6 cellular contexts compared by ENCODE assay signal in the genomic region with DNA sequence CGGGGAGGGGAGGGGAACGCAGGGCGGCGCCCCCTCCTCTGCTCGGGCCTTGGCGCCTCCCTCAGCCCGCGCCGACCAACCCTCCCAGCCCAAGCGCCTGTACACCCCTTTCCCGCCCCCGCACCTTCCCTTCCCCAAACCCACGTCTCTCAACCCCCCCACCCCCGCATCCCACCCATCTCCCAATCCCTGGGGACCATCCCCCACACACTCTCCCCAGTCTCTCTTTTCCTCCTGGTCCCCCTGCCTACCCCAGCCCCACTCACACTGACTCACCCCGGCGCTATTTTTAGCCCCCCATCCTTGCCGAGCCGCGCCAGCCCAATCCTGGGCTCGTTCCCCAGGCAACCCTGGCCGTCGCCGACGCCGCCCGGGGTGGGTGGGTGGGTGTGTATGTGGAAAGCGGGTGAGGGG. TPM values are rescaled to one million over a fixed set of nuclear protein-coding genes. Genes with fewer than 3 reads are reported as not detected.
DNase-seq lines count a peak whose midpoint lies in the region; ATAC-seq and TF ChIP-seq lines count a peak whose summit lies in the region.

No MANE protein-coding gene starts in this region.

- H3K4me3 Mint-ChIP-seq in GM23338 (peak overlapping the region; percentile 69; the same call in 2 of the 3 replicates), activated B cell treated with CpG ODN at 0.5 μM for 24 hours (peak overlapping the region; percentile 75)

- H3K79me2 ChIP-seq in GM23338 (replicated peaks; ENCODE audit: insufficient read depth), result peaks cover 16% of the 10 kb centered on the region

- peak overlapping the region; percentile 94 for H3K4me2 ChIP-seq in GM23338

- 8% methylated on average over 21 of the region's 27 CpGs for WGBS in right lobe of liver (ENCODE audit: insufficient coverage, low coverage, low lambda C conversion rate, missing lambda C conversion rate)

- H3K9me3 Mint-ChIP-seq in GM23338 (no peaks in the 10 kb centered on the region; the same call in 2 of the 3 replicates), activated B cell treated with CpG ODN at 0.5 μM for 24 hours (no peaks in the 10 kb centered on the region)

- H2AFZ ChIP-seq in GM23338, result no peak overlapping the region; the same call in 1 of the 2 replicates

- no peak overlapping the region for H3K27ac ChIP-seq in GM23338 (ENCODE audit: low read depth)
- peak overlapping the region; percentile 66 to 87 (median 78) for H3K27ac ChIP-seq in right lobe of liver

- no peaks in the 10 kb centered on the region for H3K9me3 ChIP-seq in right lobe of liver

- H3K36me3 ChIP-seq in GM23338 (ENCODE audit: insufficient read depth) (no peaks in the 10 kb centered on the region), right lobe of liver (no peaks in the 10 kb centered on the region)

- DNase-seq in GM23338 (ENCODE audit: low spot score) (no peak), activated B cell treated with CpG ODN at 0.5 μM for 24 hours (no peak), right lobe of liver (no peak), SKM-1 treated with dmso at 0.1 percent for 144 hours (lab: John Stamatoyannopoulos, UW; ENCODE audit: unreplicated experiment) (no peak), UCSD-AML1 (lab: John Stamatoyannopoulos, UW; ENCODE audit: unreplicated experiment) (no peak)

- H3F3A ChIP-seq in GM23338 (replicated peaks; ENCODE audit: low read depth), result peaks cover 23% of the 10 kb centered on the region

- TF ChIP-seq CTCF in GM23338 (conservative IDR thresholded peaks at IDR 0.05; ENCODE audit: low read depth in 2 of 2), result no peak
- TF ChIP-seq CTCF in activated B cell treated with CpG ODN at 0.5 μM for 24 hours (IDR thresholded peaks at IDR 0.05), result no peak
- no peak for TF ChIP-seq CTCF in right lobe of liver (IDR thresholded peaks at IDR 0.05)

- H3K4me3 ChIP-seq in GM23338 (peak overlapping the region; percentile 96), right lobe of liver (peak overlapping the region; percentile 73 to 82 (median 76))

- peaks cover 36% of the 10 kb centered on the region for H3K4me1 Mint-ChIP-seq in GM23338
- H3K4me1 Mint-ChIP-seq in activated B cell treated with CpG ODN at 0.5 μM for 24 hours, result peaks cover 56% of the 10 kb centered on the region

- H3K9me2 ChIP-seq in GM23338 (ENCODE audit: insufficient read depth), result no peaks in the 10 kb centered on the region

- H3K36me3 Mint-ChIP-seq in GM23338 (ENCODE audit: low read depth), result no peaks in the 10 kb centered on the region; the same call in 2 of the 3 replicates
- peaks cover 3% of the 10 kb centered on the region for H3K36me3 Mint-ChIP-seq in activated B cell treated with CpG ODN at 0.5 μM for 24 hours (ENCODE audit: low read depth)

- POLR2A ChIA-PET in activated B cell treated with CpG ODN at 0.5 μM for 24 hours (lab: Charles Lee), result interaction anchor here (1.2 to 5.2 kb wide), 6 partner anchors 11 to 167 kb away, joined by 8 to 68 read pairs (median 18); a partner anchor contains a TSS

- H3K27me3 ChIP-seq in GM23338 (ENCODE audit: insufficient read depth) (no peaks in the 10 kb centered on the region), right lobe of liver (no peaks in the 10 kb centered on the region)

- CTCF ChIA-PET in activated B cell treated with CpG ODN at 0.5 μM for 24 hours (lab: Charles Lee), result interaction anchor here (2.2 kb wide), 1 partner anchor 11 kb away, joined by 22 read pairs; a partner anchor contains a TSS

- peaks cover 23% of the 10 kb centered on the region for H3K27me3 Mint-ChIP-seq in GM23338 (ENCODE audit: insufficient read depth, low read depth, poor library complexity)
- H3K27me3 Mint-ChIP-seq in activated B cell treated with CpG ODN at 0.5 μM for 24 hours, result no peaks in the 10 kb centered on the region

- ATAC-seq in GM23338 (no peak; the same call in 1 of the 3 replicates), activated B cell treated with CpG ODN at 0.5 μM for 24 hours (ENCODE audit: low read depth) (no peak), right lobe of liver (no peak), GM19463 (IDR thresholded peaks at IDR 0.05; ENCODE audit: unreplicated experiment) (no peak)

- peaks cover 32% of the 10 kb centered on the region for H3K4me1 ChIP-seq in GM23338 (ENCODE audit: insufficient read depth)
- H3K4me1 ChIP-seq in right lobe of liver, result peaks cover 0 to 55% (median 22%) of the 10 kb centered on the region in 4 donors

- TF ChIP-seq POLR2A in right lobe of liver (IDR thresholded peaks at IDR 0.05), result no peak

- H3K27ac Mint-ChIP-seq in GM23338, result no peak overlapping the region
- peak overlapping the region; percentile 74 for H3K27ac Mint-ChIP-seq in activated B cell treated with CpG ODN at 0.5 μM for 24 hours

- H4K20me1 ChIP-seq in GM23338 (replicated peaks; ENCODE audit: insufficient read depth), result 0 out of 2 replicates have a peak, but pooled peaks cover 3% of the 10 kb centered on the region

- intact Hi-C loops in activated B cell treated with CpG ODN at 0.5 μM for 24 hours (cut with micrococcal nuclease), result loop anchor here (1.0 to 5.0 kb wide), 5 partner anchors 26 to 172 kb away; a partner anchor contains a TSS
- intact Hi-C loops in right lobe of liver (cut with DNase I), result no loop called here

RNA-seq across cellular contexts. Expression of a gene that starts 11.7 kb away (rescaled TPM):
- 31.8 and 42.0 TPM in 2 replicates for total RNA-seq in GM23338 (2014; rRNA removed; shearing (Covaris generic))
- polyA plus RNA-seq in GM23338 (2016; fragmentation: Nextera tagmentation; extraction: Ambion mirVana), result 13.2 and 13.9 TPM in 2 replicates
- total RNA-seq in activated B cell treated with CpG ODN at 0.5 μM for 24 hours (85.4 and 96.5 TPM in 2 replicates), right lobe of liver (10 to 100 TPM; 19.9 to 53.6 (median 35.2) TPM)

RNA-seq across cellular contexts. Expression of a gene that starts 21.2 kb away (rescaled TPM):
- total RNA-seq in GM23338 (2014; rRNA removed; shearing (Covaris generic)), result 3.6 and 8.1 TPM in 2 replicates
- 4.1 and 5.6 TPM in 2 replicates for polyA plus RNA-seq in GM23338 (2016; fragmentation: Nextera tagmentation; extraction: Ambion mirVana)
- total RNA-seq in activated B cell treated with CpG ODN at 0.5 μM for 24 hours (0.20 and 0.33 TPM in 2 replicates), right lobe of liver (under 1 TPM; 0.18 to 0.74 (median 0.21) TPM)

RNA-seq across cellular contexts. Expression of a gene that starts 21.7 kb away (rescaled TPM):
- 139 and 162 TPM in 2 replicates for total RNA-seq in GM23338 (2014; rRNA removed; shearing (Covaris generic))
- polyA plus RNA-seq in GM23338 (2016; fragmentation: Nextera tagmentation; extraction: Ambion mirVana), result 195 and 197 TPM in 2 replicates
- 22.7 and 25.9 TPM in 2 replicates for total RNA-seq in activated B cell treated with CpG ODN at 0.5 μM for 24 hours
- 10 to 100 TPM in 1 of 6 experiments, 1 to 10 TPM in 5; 1.6 to 10.6 (median 5.0) TPM for total RNA-seq in right lobe of liver

RNA-seq across cellular contexts. Expression of a gene that starts 25.8 kb away (rescaled TPM):
- total RNA-seq in GM23338 (2014; rRNA removed; shearing (Covaris generic)), result 49.0 and 49.4 TPM in 2 replicates
- polyA plus RNA-seq in GM23338 (2016; fragmentation: Nextera tagmentation; extraction: Ambion mirVana), result 29.4 and 30.4 TPM in 2 replicates
- total RNA-seq in activated B cell treated with CpG ODN at 0.5 μM for 24 hours (47.9 and 48.1 TPM in 2 replicates), right lobe of liver (10 to 100 TPM; 15.4 to 35.7 (median 30.5) TPM)

RNA-seq across cellular contexts. Expression of a gene that starts 32.3 kb away (rescaled TPM):
- 1.3 and 5.4 TPM in 2 replicates for total RNA-seq in GM23338 (2014; rRNA removed; shearing (Covaris generic))
- 1.9 and 2.3 TPM in 2 replicates for polyA plus RNA-seq in GM23338 (2016; fragmentation: Nextera tagmentation; extraction: Ambion mirVana)
- not detected in 2 replicates for total RNA-seq in activated B cell treated with CpG ODN at 0.5 μM for 24 hours
- under 1 TPM in 3 of 6 experiments, not detected in 3; 0.10 to 0.16 (median 0.12) TPM for total RNA-seq in right lobe of liver
